9 cellular contexts compared by ENCODE assay signal in the genomic region with DNA sequence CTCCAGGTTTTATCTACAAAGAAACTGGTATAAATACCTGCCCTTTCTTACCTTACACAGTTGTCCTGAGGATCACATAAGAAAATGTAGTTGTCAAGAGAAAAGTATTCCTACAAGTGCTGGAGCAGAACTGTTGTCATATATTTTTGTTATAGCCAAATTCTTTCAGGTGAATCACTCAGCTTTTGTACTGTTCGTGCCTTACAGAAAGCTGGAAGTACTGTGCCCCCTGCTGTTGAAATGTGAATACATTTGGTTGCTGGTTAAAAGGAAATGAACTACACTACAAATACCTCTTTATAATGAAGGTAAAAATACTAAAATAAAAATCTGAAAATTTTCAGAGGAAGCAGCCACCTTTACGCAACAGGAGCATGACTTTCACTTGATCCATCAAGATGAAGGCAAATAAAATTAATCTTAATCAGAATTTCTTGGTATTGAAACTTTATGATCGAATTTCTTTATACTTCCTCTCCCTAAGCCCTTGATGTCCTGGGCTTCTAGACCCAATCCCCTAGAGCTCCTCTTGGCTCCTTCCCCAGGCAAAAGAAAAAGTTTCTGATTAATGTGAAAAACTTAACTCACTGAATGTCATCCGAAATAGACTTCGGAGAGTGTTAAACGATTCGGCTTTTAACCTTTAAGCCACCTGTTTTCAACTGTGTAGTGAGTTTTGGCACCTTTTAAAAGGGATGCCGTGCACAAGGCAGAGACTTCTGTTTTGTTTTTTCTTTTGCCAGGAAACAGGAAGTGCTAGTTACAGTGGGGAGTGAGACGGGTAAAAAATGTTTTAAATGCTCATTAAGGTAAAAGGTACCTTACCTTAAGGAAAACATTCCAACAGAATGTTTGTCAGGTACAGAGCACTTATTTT. TPM values are rescaled to one million over a fixed set of nuclear protein-coding genes. Genes with fewer than 3 reads are reported as not detected.
A peak's percentile ranks its signal among the peaks of the same experiment; 100 is the strongest.
DNase-seq lines count a peak whose midpoint lies in the region; ATAC-seq, FAIRE-seq and TF ChIP-seq lines count a peak whose summit lies in the region.
"Had no signal": no experiment of that assay in that cellular context is flagged by ENCODE, and none has a peak within 500 bp of the region (broad histone marks: within the 10 kb centered on the region; RNA-seq: fewer than 3 reads in every experiment).

No MANE protein-coding gene starts in this region.

- intact Hi-C loops in testis (cut with DNase I; ENCODE audit: low total_unique reads) = no loop called here

- peak overlapping the region; percentile 83 for H3K27ac Mint-ChIP-seq in activated naive CD8-positive, alpha-beta T cell treated with anti-CD3 and anti-CD28 coated beads for 36 hours

- H3K9me3 ChIP-seq in testis = no peaks in the 10 kb centered on the region

- H3K27me3 Mint-ChIP-seq in activated naive CD8-positive, alpha-beta T cell treated with anti-CD3 and anti-CD28 coated beads for 36 hours = no peaks in the 10 kb centered on the region

- H3K4me1 ChIP-seq in testis = no peaks in the 10 kb centered on the region

- H3K9me3 Mint-ChIP-seq in activated naive CD8-positive, alpha-beta T cell treated with anti-CD3 and anti-CD28 coated beads for 36 hours = no peaks in the 10 kb centered on the region

- no peak for TF ChIP-seq POLR2A in testis (IDR thresholded peaks at IDR 0.05)

- H3K4me3 ChIP-seq in testis = no peak overlapping the region

- no peaks in the 10 kb centered on the region for H3K36me3 ChIP-seq in testis (ENCODE audit: low read depth, missing control alignments)

- no peaks in the 10 kb centered on the region for H3K27me3 ChIP-seq in testis

- 29 to 53% methylated on average over 9 of the region's 9 CpGs for WGBS in testis, 2 donors

- peaks cover 32% of the 10 kb centered on the region for H3K4me1 Mint-ChIP-seq in activated naive CD8-positive, alpha-beta T cell treated with anti-CD3 and anti-CD28 coated beads for 36 hours

- ATAC-seq in GM18870 (IDR thresholded peaks at IDR 0.05; ENCODE audit: unreplicated experiment) = peak; percentile 64
- ATAC-seq in HG03060 (IDR thresholded peaks at IDR 0.05; ENCODE audit: low read depth, unreplicated experiment) = peak; percentile 68

- H3K4me3 Mint-ChIP-seq in activated naive CD8-positive, alpha-beta T cell treated with anti-CD3 and anti-CD28 coated beads for 36 hours = peak overlapping the region; percentile 67

- DNase-seq in D721Med (ENCODE audit: insufficient read length, low spot score) (no peak), NCI-H82 treated with DMSO at 0.1 percent for 48 hours (lab: John Stamatoyannopoulos, UW; ENCODE audit: unreplicated experiment) (peak; percentile 31), inferior parietal cortex (ENCODE audit: extremely low spot score) (peak; percentile 63), testis (no peak), GOT3 (lab: John Stamatoyannopoulos, UW) (no peak)
- DNase-seq in activated naive CD8-positive, alpha-beta T cell treated with anti-CD3 and anti-CD28 coated beads for 36 hours = peak; percentile 29

- H3K36me3 Mint-ChIP-seq in activated naive CD8-positive, alpha-beta T cell treated with anti-CD3 and anti-CD28 coated beads for 36 hours = peaks cover 10% of the 10 kb centered on the region

- H3K27ac ChIP-seq in testis = no peak overlapping the region

- TF ChIP-seq CTCF in D721Med (IDR thresholded peaks at IDR 0.05; ENCODE audit: insufficient read depth, missing control alignments) = peak; percentile 50
- peak in 2 of 3 experiments; percentile 17 to 41 for TF ChIP-seq CTCF in testis (IDR thresholded peaks at IDR 0.05)

- FAIRE-seq in D721Med (lab: Jason Lieb, UNC) = no peak

RNA-seq across cellular contexts. Expression of a gene that starts 12.5 kb away (rescaled TPM):
- total RNA-seq in activated naive CD8-positive, alpha-beta T cell treated with anti-CD3 and anti-CD28 coated beads for 36 hours = 10 to 100 TPM; 24.3 to 27.6 TPM
- 10 to 100 TPM; 20.0 to 26.2 TPM for total RNA-seq in testis
- polyA plus RNA-seq in testis (ENCODE audit: insufficient read depth, low read depth, low replicate concordance) = 5.8 TPM

RNA-seq across cellular contexts. Expression of a gene that starts 12.5 kb away (rescaled TPM):
- total RNA-seq in activated naive CD8-positive, alpha-beta T cell treated with anti-CD3 and anti-CD28 coated beads for 36 hours = 1 to 10 TPM; 8.6 to 9.3 TPM
- total RNA-seq in testis = 10 to 100 TPM; 41.4 to 45.8 TPM
- 25.8 TPM for polyA plus RNA-seq in testis (ENCODE audit: insufficient read depth, low read depth, low replicate concordance)

RNA-seq across cellular contexts. Expression of a gene that starts 24.4 kb away (rescaled TPM):
- total RNA-seq in activated naive CD8-positive, alpha-beta T cell treated with anti-CD3 and anti-CD28 coated beads for 36 hours = under 1 TPM in 1 of 2 experiments, not detected in 1; 0.32 TPM
- total RNA-seq in testis = 1 to 10 TPM; 4.3 to 5.5 TPM
- 7.1 TPM for polyA plus RNA-seq in testis (ENCODE audit: insufficient read depth, low read depth, low replicate concordance)
- total RNA-seq: urinary bladder had no signal

Comparison
In these comparisons a context has a peak if more than half of its experiments do, and no peak if none do; other contexts are left out.
1. DNase-seq: peak in NCI-H82 treated with DMSO at 0.1 percent for 48 hours (single experiment), activated naive CD8-positive, alpha-beta T cell treated with anti-CD3 and anti-CD28 coated beads for 36 hours (single experiment) and inferior parietal cortex (single experiment); none in D721Med (single experiment), testis (single experiment) and GOT3 (single experiment).
2. RNA of a gene that starts 12.5 kb away (total RNA-seq): 41.4 to 45.8 TPM in testis; 8.6 to 9.3 TPM in activated naive CD8-positive, alpha-beta T cell treated with anti-CD3 and anti-CD28 coated beads for 36 hours; every median in the first group is over 4 times any median in the second.